1 cellular context compared by ENCODE assay signal in genomic region chr18:657311-657997, GRCh38.
A peak's percentile ranks its signal among the peaks of the same experiment; 100 is the strongest.
TF ChIP-seq lines count a peak whose summit lies in the region.

Gene TYMS (plus strand): TSS chr18:657653. CDS start chr18:657743, 90 bp downstream.

TF ChIP-seq in WTC11, 78 proteins besides CTCF, POLR2A, EP300 and RAD21 (continued from another document and continues in another):
- TF ChIP-seq E2F5 (CRISPR knock-in tag; IDR thresholded peaks at IDR 0.05) (peak; percentile 90), RELA (CRISPR knock-in tag; IDR thresholded peaks at IDR 0.05; ENCODE audit: borderline replicate concordance) (no peak), FOXJ3 (CRISPR knock-in tag; IDR thresholded peaks at IDR 0.05; ENCODE audit: borderline replicate concordance) (no peak), ZNF232 (CRISPR knock-in tag; IDR thresholded peaks at IDR 0.05) (peak; percentile 93), FOXK1 (CRISPR knock-in tag; IDR thresholded peaks at IDR 0.05) (peak; percentile 71), SMAD3 (CRISPR knock-in tag; IDR thresholded peaks at IDR 0.05; ENCODE audit: borderline replicate concordance) (0 out of 2 replicates have a peak, but pooled peaks have one; percentile 52), ZNF396 (CRISPR knock-in tag; IDR thresholded peaks at IDR 0.05; ENCODE audit: borderline replicate concordance) (no peak), ZNF121 (CRISPR knock-in tag; IDR thresholded peaks at IDR 0.05) (no peak), GABPB1 (CRISPR knock-in tag; IDR thresholded peaks at IDR 0.05) (no peak), HMGXB4 (CRISPR knock-in tag; IDR thresholded peaks at IDR 0.05) (peak; percentile 53; the same call in 1 of the 2 replicates), ZNF263 (CRISPR knock-in tag; IDR thresholded peaks at IDR 0.05; ENCODE audit: low read depth) (no peak), USF2 (CRISPR knock-in tag; IDR thresholded peaks at IDR 0.05) (no peak; the same call in 1 of the 2 replicates), ESRRA (CRISPR knock-in tag; IDR thresholded peaks at IDR 0.05; ENCODE audit: borderline replicate concordance) (0 out of 2 replicates have a peak, but pooled peaks have one; percentile 52), ZNF281 (CRISPR knock-in tag; IDR thresholded peaks at IDR 0.05) (no peak), NFE2L1 (CRISPR knock-in tag; IDR thresholded peaks at IDR 0.05) (peak; percentile 80; the same call in 1 of the 2 replicates), ZNF138 (CRISPR knock-in tag; conservative IDR thresholded peaks at IDR 0.05) (no peak), MAX (CRISPR knock-in tag; IDR thresholded peaks at IDR 0.05) (peak; percentile 61; the same call in 1 of the 2 replicates), ZNF425 (CRISPR knock-in tag; conservative IDR thresholded peaks at IDR 0.05) (no peak), TEAD4 (CRISPR knock-in tag; IDR thresholded peaks at IDR 0.05) (no peak), NR2C2 (CRISPR knock-in tag; IDR thresholded peaks at IDR 0.05) (no peak), HMGA2 (CRISPR knock-in tag; IDR thresholded peaks at IDR 0.05) (no peak), RORB (CRISPR knock-in tag; IDR thresholded peaks at IDR 0.05) (no peak), STAT6 (CRISPR knock-in tag; conservative IDR thresholded peaks at IDR 0.05; ENCODE audit: low read depth) (no peak), NFATC4 (CRISPR knock-in tag; IDR thresholded peaks at IDR 0.05) (no peak), PRDM15 (CRISPR knock-in tag; IDR thresholded peaks at IDR 0.05) (peak; percentile 88), ATF2 (CRISPR knock-in tag; IDR thresholded peaks at IDR 0.05; ENCODE audit: borderline replicate concordance, low read depth) (no peak), ZNF671 (CRISPR knock-in tag; IDR thresholded peaks at IDR 0.05) (no peak), CBFB (CRISPR knock-in tag; IDR thresholded peaks at IDR 0.05; ENCODE audit: low read depth) (no peak), NR1H2 (CRISPR knock-in tag; IDR thresholded peaks at IDR 0.05) (no peak), E2F4 (CRISPR knock-in tag; IDR thresholded peaks at IDR 0.05; ENCODE audit: borderline replicate concordance, low read depth) (0 out of 2 replicates have a peak, but pooled peaks have one; percentile 47), PRRX2 (CRISPR knock-in tag; IDR thresholded peaks at IDR 0.05) (no peak), ZMAT4 (CRISPR knock-in tag; IDR thresholded peaks at IDR 0.05) (no peak), USF1 (CRISPR knock-in tag; IDR thresholded peaks at IDR 0.05) (no peak), TP53 (CRISPR knock-in tag; IDR thresholded peaks at IDR 0.05) (no peak)
